Comparison of ENCODE assay signal across 27 cellular contexts in genomic region chr11:111476366-111476765, GRCh38. TPM values are rescaled to one million over a fixed set of nuclear protein-coding genes. Genes with fewer than 3 reads are reported as not detected.
"Had no signal": no experiment of that assay in that cellular context is flagged by ENCODE, and none has a peak within 500 bp of the region (broad histone marks: within the 10 kb centered on the region; RNA-seq: fewer than 3 reads in every experiment).

No MANE protein-coding gene starts in this region.

- H3K4me3 ChIP-seq: gastroesophageal sphincter, smooth muscle cell, transverse colon had no signal

- H3K27ac ChIP-seq: gastroesophageal sphincter, transverse colon had no signal

- FAIRE-seq: urothelium cell line had no signal

- H3K9me3 ChIP-seq: transverse colon had no signal

- H3K36me3 ChIP-seq: gastroesophageal sphincter, transverse colon had no signal

- ATAC-seq: activated T-cell treated with anti-CD3 and anti-CD28 coated beads, Interleukin-2, amount 50 U/mL, for 72 hours; gastroesophageal sphincter; naive thymus-derived CD4-positive, alpha-beta T cell; sciatic nerve; stimulated activated memory B cell treated with anti-CD40 and anti-IgM and Interleukin-4, amounts not matched to agents 10 μg/mL and 1 μg/mL and 100 μg/mL, for 72 hours; T-helper 17 cell had no signal

- DNase-seq: activated CD4-positive, alpha-beta memory T cell treated with anti-CD3 and anti-CD28 coated beads, Interleukin-2, amount 10 ng/mL, durations not matched to agents 7 days and 5 days; activated CD4-positive, alpha-beta T cell treated with anti-CD3 and anti-CD28 coated beads, Interleukin-2, amount 10 ng/mL, durations not matched to agents 24 days and 14 days; activated CD4-positive, CD25-positive, alpha-beta regulatory T cell; activated effector memory CD4-positive, alpha-beta T cell treated with Interleukin-2 at 50 U/mL for 16 hours; activated naive CD4-positive, alpha-beta T cell treated with anti-CD3 and anti-CD28 coated beads for 36 hours; activated naive CD8-positive, alpha-beta T cell treated with anti-CD3 and anti-CD28 coated beads, Interleukin-2, amount 10 ng/mL, durations not matched to agents 7 days and 5 days; activated T-cell treated with anti-CD3 and anti-CD28 coated beads, Interleukin-2, amount 50 U/mL, for 72 hours; amniotic stem cell; effector CD8-positive, alpha-beta T cell; erythroblast; head of caudate nucleus; naive thymus-derived CD4-positive, alpha-beta T cell; occipital lobe; stimulated activated CD4-positive, alpha-beta T cell treated with anti-CD3 and anti-CD28 coated beads, Interleukin-15, amount 100 ng/mL, for 24 hours; T-helper 17 cell; transverse colon had no signal

- H3K4me1 ChIP-seq: gastroesophageal sphincter, transverse colon had no signal

- H3K27me3 ChIP-seq: gastroesophageal sphincter, transverse colon had no signal

RNA-seq across cellular contexts. Expression of gene BTG4, which starts 35.8 kb away (rescaled TPM):
- total RNA-seq: activated CD4-positive, alpha-beta memory T cell treated with anti-CD3 and anti-CD28 coated beads, Interleukin-2, amount 10 ng/mL, durations not matched to agents 7 days and 5 days; activated CD4-positive, alpha-beta T cell treated with anti-CD3 and anti-CD28 coated beads, Interleukin-2, amount 10 ng/mL, durations not matched to agents 24 days and 14 days; activated naive CD4-positive, alpha-beta T cell treated with anti-CD3 and anti-CD28 coated beads for 36 hours; cardiac septum; chondrocyte; gastroesophageal sphincter; liver; mononuclear cell; naive thymus-derived CD4-positive, alpha-beta T cell; neural crest cell; occipital lobe; sciatic nerve; smooth muscle cell; T-helper 17 cell; temporal lobe; transverse colon had no signal

RNA-seq across cellular contexts. Expression of gene HOATZ, which starts 38.2 kb away (rescaled TPM):
- total RNA-seq: activated CD4-positive, alpha-beta memory T cell treated with anti-CD3 and anti-CD28 coated beads, Interleukin-2, amount 10 ng/mL, durations not matched to agents 7 days and 5 days; activated CD4-positive, alpha-beta T cell treated with anti-CD3 and anti-CD28 coated beads, Interleukin-2, amount 10 ng/mL, durations not matched to agents 24 days and 14 days; activated naive CD4-positive, alpha-beta T cell treated with anti-CD3 and anti-CD28 coated beads for 36 hours; activated naive CD8-positive, alpha-beta T cell treated with anti-CD3 and anti-CD28 coated beads, Interleukin-2, amount 10 ng/mL, durations not matched to agents 7 days and 5 days; activated T-cell treated with anti-CD3 and anti-CD28 coated beads, Interleukin-2, amount 50 U/mL, for 72 hours; cardiac septum; chondrocyte; gastroesophageal sphincter; liver; mononuclear cell; naive thymus-derived CD4-positive, alpha-beta T cell; neural crest cell; occipital lobe; sciatic nerve; T-helper 17 cell; transverse colon had no signal
